ENCODE assay signal across 25 cellular contexts in the genomic region with DNA sequence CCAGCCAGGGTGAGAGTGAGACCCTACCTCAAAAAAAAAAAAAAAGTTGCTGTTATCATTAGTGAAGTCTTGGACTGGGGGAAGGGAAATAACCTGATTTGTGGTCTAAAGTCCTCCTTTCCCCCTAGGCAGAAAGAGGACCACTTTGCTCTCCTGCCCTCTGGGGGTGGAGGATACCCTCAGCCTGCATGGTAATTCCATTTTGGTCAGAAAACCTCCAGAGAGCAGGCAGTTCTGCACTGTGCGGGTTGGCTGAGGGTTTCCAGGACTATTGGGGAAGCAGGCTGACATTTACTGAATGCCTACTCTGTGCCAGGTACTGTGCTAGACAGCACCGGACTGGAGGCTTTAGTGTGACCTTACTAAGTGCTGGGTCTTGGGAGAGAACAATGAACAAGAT. TPM values are rescaled to one million over a fixed set of nuclear protein-coding genes. Genes with fewer than 3 reads are reported as not detected.
DNase-seq lines count a peak whose midpoint lies in the region; ATAC-seq and TF ChIP-seq lines count a peak whose summit lies in the region.
"Had no signal": no experiment of that assay in that cellular context is flagged by ENCODE, and none has a peak within 500 bp of the region (broad histone marks: within the 10 kb centered on the region; RNA-seq: fewer than 3 reads in every experiment).

No MANE protein-coding gene starts in this region.

- H3K4me3 ChIP-seq in upper lobe of right lung = no peak overlapping the region
- H3K4me3 ChIP-seq: A549, GM12878, MG63 had no signal

- intact Hi-C loops in upper lobe of right lung (cut with DNase I) = no loop called here

- DNase-seq in ELF-1 (ENCODE audit: low read depth, low spot score) (peak; percentile 12), NCI-H69 (lab: John Stamatoyannopoulos, UW) (peak; percentile 7), mesenteric fat pad (ENCODE audit: low spot score) (peak; percentile 65), upper lobe of right lung (peak; percentile 6)
- no peak for DNase-seq in activated CD4-positive, alpha-beta T cell treated with anti-CD3 and anti-CD28 coated beads, Interleukin-2, amount 50 U/mL, for 4 hours
- DNase-seq: AML-193; CD8-positive, alpha-beta T cell; DMS153; KBM-7; MG63; NCI-H1105 treated with DMSO at 0.1 percent for 48 hours; NCI-H146; NCI-H1930; NCI-H446; NCI-H524 treated with DMSO at 0.1 percent for 48 hours; NCI-H82; SHP77; T-cell had no signal

- ATAC-seq in upper lobe of right lung = no peak
- ATAC-seq in GM18873 (IDR thresholded peaks at IDR 0.05; ENCODE audit: low FRiP score, unreplicated experiment) = no peak
- ATAC-seq in HG03520 (IDR thresholded peaks at IDR 0.05; ENCODE audit: unreplicated experiment) = no peak
- ATAC-seq: CD8-positive, alpha-beta T cell; GM12878; T-cell had no signal

- H3K27ac ChIP-seq in upper lobe of right lung = no peak overlapping the region
- H3K27ac ChIP-seq: A549, C4-2B, RWPE1 had no signal

- H3K9me3 ChIP-seq in upper lobe of right lung = no peaks in the 10 kb centered on the region
- H3K9me3 ChIP-seq: A549, Caco-2, MG63 had no signal

- peaks cover 8% of the 10 kb centered on the region for H3K4me1 ChIP-seq in upper lobe of right lung
- H3K4me1 ChIP-seq: Caco-2 had no signal

- no peak for TF ChIP-seq CTCF in upper lobe of right lung (IDR thresholded peaks at IDR 0.05)

- no peaks in the 10 kb centered on the region for H3K36me3 ChIP-seq in upper lobe of right lung
- H3K36me3 ChIP-seq: MG63 had no signal

- peaks cover 17% of the 10 kb centered on the region for H3K27me3 ChIP-seq in upper lobe of right lung

RNA-seq across cellular contexts. Expression of gene ADAP2, which starts 2.6 kb away (rescaled TPM):
- total RNA-seq in mesenteric fat pad (43.2 TPM), upper lobe of right lung (19.8 TPM)

RNA-seq across cellular contexts. Expression of gene TEFM, which starts 18.3 kb away (rescaled TPM):
- total RNA-seq in mesenteric fat pad (12.8 TPM), upper lobe of right lung (14.7 TPM)

RNA-seq across cellular contexts. Expression of gene RNF135, which starts 46.5 kb away (rescaled TPM):
- total RNA-seq in mesenteric fat pad (32.8 TPM), upper lobe of right lung (25.3 TPM)

Comparison
In these comparisons a context has a peak if more than half of its experiments do, and no peak if none do; other contexts are left out.
1. DNase-seq: peak in ELF-1 (single experiment), NCI-H69 (single experiment), mesenteric fat pad (single experiment) and upper lobe of right lung (single experiment); none in activated CD4-positive, alpha-beta T cell treated with anti-CD3 and anti-CD28 coated beads, Interleukin-2, amount 50 U/mL, for 4 hours (0 of 2).